ENCODE assay signal across 8 cellular contexts in the genomic region with DNA sequence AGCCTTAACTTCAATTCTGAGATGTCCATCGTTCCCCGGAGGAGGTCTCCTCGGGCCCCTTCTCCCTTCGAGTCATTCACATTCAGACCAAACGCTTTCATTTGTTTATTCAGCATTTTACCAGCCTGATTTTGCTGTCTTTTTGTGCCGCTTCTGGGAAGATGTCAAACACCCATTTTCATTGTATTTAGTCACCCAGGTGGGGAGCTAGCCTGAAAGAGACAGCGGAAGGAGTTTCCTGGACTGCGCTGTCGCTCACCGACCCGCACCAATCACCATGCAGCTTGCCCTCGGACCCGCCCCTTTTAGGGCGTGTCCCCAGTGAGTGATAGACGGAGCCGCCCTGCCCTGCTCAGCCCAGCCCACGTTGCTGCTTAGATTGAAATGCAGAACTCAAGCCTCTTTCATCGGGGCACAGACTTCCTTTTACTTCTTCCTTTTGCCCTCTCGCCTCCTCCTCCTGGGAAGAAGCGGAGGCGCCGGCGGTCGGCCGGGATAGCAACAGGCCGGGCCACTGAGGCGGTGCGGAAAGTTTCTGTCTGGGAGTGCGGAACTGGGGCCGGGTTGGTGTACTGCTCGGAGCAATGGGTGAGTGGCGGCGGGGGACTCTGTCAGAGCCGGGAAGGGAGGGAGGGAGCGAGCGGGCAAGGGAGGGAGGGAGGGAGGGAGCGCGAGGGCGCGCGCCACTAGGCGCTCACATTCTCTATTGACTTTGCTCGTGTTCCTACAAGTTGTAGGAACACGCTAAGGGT. TPM values are rescaled to one million over a fixed set of nuclear protein-coding genes. Genes with fewer than 3 reads are reported as not detected.
A peak's percentile ranks its signal among the peaks of the same experiment; 100 is the strongest.
DNase-seq lines count a peak whose midpoint lies in the region; TF ChIP-seq lines count a peak whose summit lies in the region.

A gene (plus strand): TSS at position 355 of the 752 bp plus-strand sequence. CDS start 230 bp downstream, at position 585.

- peaks cover 12% of the 10 kb centered on the region for H3K4me1 Mint-ChIP-seq in T-helper 2 cell treated with Interferon-gamma antibody and Interleukin-4, amounts not matched to agents 5 μg/mL and 100 μg/mL, for 36 hours (ENCODE audit: low read depth)

- peaks cover 15% of the 10 kb centered on the region for H3K4me1 ChIP-seq in HEK293 (ENCODE audit: control insufficient read depth, insufficient read depth, low read length)

- peak; percentile 68 for DNase-seq in NK-92 treated with Interleukin-12 subunit alpha and Interleukin-12 subunit beta, amount 100 ng/mL, for 24 hours (lab: John Stamatoyannopoulos, UW)
- DNase-seq in NK-92 (lab: John Stamatoyannopoulos, UW; ENCODE audit: unreplicated experiment), result no peak
- DNase-seq in NCI-H1436 (lab: John Stamatoyannopoulos, UW), result peak; percentile 94
- no peak for DNase-seq in T-helper 2 cell treated with Interferon-gamma antibody and Interleukin-4, amounts not matched to agents 5 μg/mL and 100 μg/mL, for 36 hours (ENCODE audit: low spot score)
- peak; percentile 6 for DNase-seq in epithelial cell of proximal tubule (ENCODE audit: low read depth)
- DNase-seq in myocyte (ENCODE audit: low read depth), result peak; percentile 85
- no peak for DNase-seq in GM19238 (ENCODE audit: insufficient read length, low spot score)

- peaks cover 4% of the 10 kb centered on the region for H3K9me3 Mint-ChIP-seq in T-helper 2 cell treated with Interferon-gamma antibody and Interleukin-4, amounts not matched to agents 5 μg/mL and 100 μg/mL, for 36 hours

- peak within 1 kb of the TSS; percentile 73 for H3K27ac Mint-ChIP-seq in T-helper 2 cell treated with Interferon-gamma antibody and Interleukin-4, amounts not matched to agents 5 μg/mL and 100 μg/mL, for 36 hours

- no peaks in the 10 kb centered on the region for H3K9me3 ChIP-seq in HEK293 (ENCODE audit: control insufficient read depth, insufficient read depth, low read depth, low read length)

- CTCF ChIA-PET in HEK293 (lab: Yijun Ruan, JAX), result interaction anchor here (0.5 to 1.9 kb wide), 5 partner anchors 12 to 384 kb away, joined by 3 to 6 read pairs (median 4); no protein-coding TSS in a partner anchor

- TF ChIP-seq CTCF in HEK293 (tag by site-specific recombination; IDR thresholded peaks at IDR 0.05) (no peak), epithelial cell of proximal tubule (conservative IDR thresholded peaks at IDR 0.05; ENCODE audit: low read depth, low read length) (no peak)

- POLR2A ChIA-PET in HEK293 (lab: Yijun Ruan, JAX), result interaction anchor here (1.0 to 1.9 kb wide), 3 partner anchors 12 to 272 kb away, joined by 3 read pairs; no protein-coding TSS in a partner anchor

- H3K27me3 Mint-ChIP-seq in T-helper 2 cell treated with Interferon-gamma antibody and Interleukin-4, amounts not matched to agents 5 μg/mL and 100 μg/mL, for 36 hours (ENCODE audit: low read depth), result peaks cover 92% of the 10 kb centered on the region

- H3K36me3 Mint-ChIP-seq in T-helper 2 cell treated with Interferon-gamma antibody and Interleukin-4, amounts not matched to agents 5 μg/mL and 100 μg/mL, for 36 hours (ENCODE audit: low read depth), result peaks cover 5% of the 10 kb centered on the region

- H3K4me3 ChIP-seq in HEK293 (ENCODE audit: low read depth, low read length), result peak within 1 kb of the TSS; percentile 67
- H3K4me3 ChIP-seq in epithelial cell of proximal tubule (ENCODE audit: low read depth, low read length), result peak within 1 kb of the TSS; percentile 39

- peak within 1 kb of the TSS; percentile 34 for H3K4me3 Mint-ChIP-seq in T-helper 2 cell treated with Interferon-gamma antibody and Interleukin-4, amounts not matched to agents 5 μg/mL and 100 μg/mL, for 36 hours

- H3K27ac ChIP-seq in HEK293 (ENCODE audit: extremely low read depth, low read depth, low read length), result peak within 1 kb of the TSS; percentile 72

- peaks cover 15 to 23% of the 10 kb centered on the region in 2 experiments; a peak in 2 of 3 replicates for H3K36me3 ChIP-seq in HEK293 (ENCODE audit: control insufficient read depth in 2 of 2, insufficient read depth in 1 of 2, low read length in 2 of 2)

TF ChIP-seq in HEK293, 187 proteins besides CTCF, POLR2A, EP300 and RAD21 (continues in another document):
- peak; percentile 66 for TF ChIP-seq KLF8 (tag by site-specific recombination; IDR thresholded peaks at IDR 0.05)
- TF ChIP-seq ZBTB20 (tag by site-specific recombination; IDR thresholded peaks at IDR 0.05), result 0 out of 2 replicates have a peak, but pooled peaks have one; percentile 23
- peak; percentile 97 for TF ChIP-seq SP2 (tag by site-specific recombination; IDR thresholded peaks at IDR 0.05)
- TF ChIP-seq SP3 (tag by site-specific recombination; IDR thresholded peaks at IDR 0.05), result peak; percentile 91
- TF ChIP-seq, protein P1, sequence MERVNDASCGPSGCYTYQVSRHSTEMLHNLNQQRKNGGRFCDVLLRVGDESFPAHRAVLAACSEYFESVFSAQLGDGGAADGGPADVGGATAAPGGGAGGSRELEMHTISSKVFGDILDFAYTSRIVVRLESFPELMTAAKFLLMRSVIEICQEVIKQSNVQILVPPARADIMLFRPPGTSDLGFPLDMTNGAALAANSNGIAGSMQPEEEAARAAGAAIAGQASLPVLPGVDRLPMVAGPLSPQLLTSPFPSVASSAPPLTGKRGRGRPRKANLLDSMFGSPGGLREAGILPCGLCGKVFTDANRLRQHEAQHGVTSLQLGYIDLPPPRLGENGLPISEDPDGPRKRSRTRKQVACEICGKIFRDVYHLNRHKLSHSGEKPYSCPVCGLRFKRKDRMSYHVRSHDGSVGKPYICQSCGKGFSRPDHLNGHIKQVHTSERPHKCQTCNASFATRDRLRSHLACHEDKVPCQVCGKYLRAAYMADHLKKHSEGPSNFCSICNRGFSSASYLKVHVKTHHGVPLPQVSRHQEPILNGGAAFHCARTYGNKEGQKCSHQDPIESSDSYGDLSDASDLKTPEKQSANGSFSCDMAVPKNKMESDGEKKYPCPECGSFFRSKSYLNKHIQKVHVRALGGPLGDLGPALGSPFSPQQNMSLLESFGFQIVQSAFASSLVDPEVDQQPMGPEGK (tag by site-specific recombination; IDR thresholded peaks at IDR 0.05), result 0 out of 2 replicates have a peak, but pooled peaks have one; percentile 26
- TF ChIP-seq ZBTB8A (tag by site-specific recombination; IDR thresholded peaks at IDR 0.05), result peak; percentile 97
- 0 out of 2 replicates have a peak, but pooled peaks have one; percentile 19 for TF ChIP-seq ZNF623 (tag by site-specific recombination; IDR thresholded peaks at IDR 0.05)
- peak; percentile 66 for TF ChIP-seq SCRT2 (tag by site-specific recombination; IDR thresholded peaks at IDR 0.05)
- TF ChIP-seq, protein P2, sequence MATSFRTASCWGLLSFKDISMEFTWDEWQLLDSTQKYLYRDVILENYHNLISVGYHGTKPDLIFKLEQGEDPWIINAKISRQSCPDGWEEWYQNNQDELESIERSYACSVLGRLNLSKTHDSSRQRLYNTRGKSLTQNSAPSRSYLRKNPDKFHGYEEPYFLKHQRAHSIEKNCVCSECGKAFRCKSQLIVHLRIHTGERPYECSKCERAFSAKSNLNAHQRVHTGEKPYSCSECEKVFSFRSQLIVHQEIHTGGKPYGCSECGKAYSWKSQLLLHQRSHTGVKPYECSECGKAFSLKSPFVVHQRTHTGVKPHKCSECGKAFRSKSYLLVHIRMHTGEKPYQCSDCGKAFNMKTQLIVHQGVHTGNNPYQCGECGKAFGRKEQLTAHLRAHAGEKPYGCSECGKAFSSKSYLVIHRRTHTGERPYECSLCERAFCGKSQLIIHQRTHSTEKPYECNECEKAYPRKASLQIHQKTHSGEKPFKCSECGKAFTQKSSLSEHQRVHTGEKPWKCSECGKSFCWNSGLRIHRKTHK (tag by site-specific recombination; IDR thresholded peaks at IDR 0.05), result no peak
- TF ChIP-seq ZNF629 (tag by site-specific recombination; IDR thresholded peaks at IDR 0.05), result 0 out of 2 replicates have a peak, but pooled peaks have one; percentile 30
- TF ChIP-seq ZNF561 (tag by site-specific recombination; IDR thresholded peaks at IDR 0.05; ENCODE audit: borderline replicate concordance), result peak; percentile 54; the same call in 1 of the 2 replicates
- no peak for TF ChIP-seq RBAK (tag by site-specific recombination; IDR thresholded peaks at IDR 0.05)
- TF ChIP-seq, protein P3, sequence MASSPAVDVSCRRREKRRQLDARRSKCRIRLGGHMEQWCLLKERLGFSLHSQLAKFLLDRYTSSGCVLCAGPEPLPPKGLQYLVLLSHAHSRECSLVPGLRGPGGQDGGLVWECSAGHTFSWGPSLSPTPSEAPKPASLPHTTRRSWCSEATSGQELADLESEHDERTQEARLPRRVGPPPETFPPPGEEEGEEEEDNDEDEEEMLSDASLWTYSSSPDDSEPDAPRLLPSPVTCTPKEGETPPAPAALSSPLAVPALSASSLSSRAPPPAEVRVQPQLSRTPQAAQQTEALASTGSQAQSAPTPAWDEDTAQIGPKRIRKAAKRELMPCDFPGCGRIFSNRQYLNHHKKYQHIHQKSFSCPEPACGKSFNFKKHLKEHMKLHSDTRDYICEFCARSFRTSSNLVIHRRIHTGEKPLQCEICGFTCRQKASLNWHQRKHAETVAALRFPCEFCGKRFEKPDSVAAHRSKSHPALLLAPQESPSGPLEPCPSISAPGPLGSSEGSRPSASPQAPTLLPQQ (tag by site-specific recombination; IDR thresholded peaks at IDR 0.05), result 0 out of 2 replicates have a peak, but pooled peaks have one; percentile 35
- TF ChIP-seq, protein P4, sequence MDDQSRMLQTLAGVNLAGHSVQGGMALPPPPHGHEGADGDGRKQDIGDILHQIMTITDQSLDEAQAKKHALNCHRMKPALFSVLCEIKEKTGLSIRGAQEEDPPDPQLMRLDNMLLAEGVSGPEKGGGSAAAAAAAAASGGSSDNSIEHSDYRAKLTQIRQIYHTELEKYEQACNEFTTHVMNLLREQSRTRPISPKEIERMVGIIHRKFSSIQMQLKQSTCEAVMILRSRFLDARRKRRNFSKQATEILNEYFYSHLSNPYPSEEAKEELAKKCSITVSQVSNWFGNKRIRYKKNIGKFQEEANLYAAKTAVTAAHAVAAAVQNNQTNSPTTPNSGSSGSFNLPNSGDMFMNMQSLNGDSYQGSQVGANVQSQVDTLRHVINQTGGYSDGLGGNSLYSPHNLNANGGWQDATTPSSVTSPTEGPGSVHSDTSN (CRISPR knock-in tag; IDR thresholded peaks at IDR 0.05), result peak; percentile 88; the same call in 1 of the 2 replicates
- peak; percentile 97 for TF ChIP-seq ZNF600 (tag by site-specific recombination; IDR thresholded peaks at IDR 0.05)
- 0 out of 2 replicates have a peak, but pooled peaks have one; percentile 18 for TF ChIP-seq GLIS1 (tag by site-specific recombination; IDR thresholded peaks at IDR 0.05)

RNA-seq across cellular contexts. Expression of the gene that starts here (rescaled TPM):
- total RNA-seq in epithelial cell of proximal tubule (0.12 TPM in 1 of 2 replicates, not detected in the other), myocyte (0.05 and 0.62 TPM in 2 replicates)
- 0.21 TPM for polyA plus RNA-seq in myocyte (2012)

Comparison
In these comparisons a context has a peak if more than half of its experiments do, and no peak if none do; other contexts are left out.
1. DNase-seq: peak in NK-92 treated with Interleukin-12 subunit alpha and Interleukin-12 subunit beta, amount 100 ng/mL, for 24 hours (single experiment) and NCI-H1436 (single experiment); none in NK-92 (single experiment), T-helper 2 cell treated with Interferon-gamma antibody and Interleukin-4, amounts not matched to agents 5 μg/mL and 100 μg/mL, for 36 hours (single experiment) and GM19238 (single experiment).
2. Peak in DNase-seq and H3K4me3 ChIP-seq in epithelial cell of proximal tubule; RNA of the gene not detected or under 1 TPM.
3. Peak in DNase-seq in myocyte; RNA of the gene not detected or under 1 TPM.